Comparison of ENCODE assay signal across 10 cellular contexts in the genomic region with DNA sequence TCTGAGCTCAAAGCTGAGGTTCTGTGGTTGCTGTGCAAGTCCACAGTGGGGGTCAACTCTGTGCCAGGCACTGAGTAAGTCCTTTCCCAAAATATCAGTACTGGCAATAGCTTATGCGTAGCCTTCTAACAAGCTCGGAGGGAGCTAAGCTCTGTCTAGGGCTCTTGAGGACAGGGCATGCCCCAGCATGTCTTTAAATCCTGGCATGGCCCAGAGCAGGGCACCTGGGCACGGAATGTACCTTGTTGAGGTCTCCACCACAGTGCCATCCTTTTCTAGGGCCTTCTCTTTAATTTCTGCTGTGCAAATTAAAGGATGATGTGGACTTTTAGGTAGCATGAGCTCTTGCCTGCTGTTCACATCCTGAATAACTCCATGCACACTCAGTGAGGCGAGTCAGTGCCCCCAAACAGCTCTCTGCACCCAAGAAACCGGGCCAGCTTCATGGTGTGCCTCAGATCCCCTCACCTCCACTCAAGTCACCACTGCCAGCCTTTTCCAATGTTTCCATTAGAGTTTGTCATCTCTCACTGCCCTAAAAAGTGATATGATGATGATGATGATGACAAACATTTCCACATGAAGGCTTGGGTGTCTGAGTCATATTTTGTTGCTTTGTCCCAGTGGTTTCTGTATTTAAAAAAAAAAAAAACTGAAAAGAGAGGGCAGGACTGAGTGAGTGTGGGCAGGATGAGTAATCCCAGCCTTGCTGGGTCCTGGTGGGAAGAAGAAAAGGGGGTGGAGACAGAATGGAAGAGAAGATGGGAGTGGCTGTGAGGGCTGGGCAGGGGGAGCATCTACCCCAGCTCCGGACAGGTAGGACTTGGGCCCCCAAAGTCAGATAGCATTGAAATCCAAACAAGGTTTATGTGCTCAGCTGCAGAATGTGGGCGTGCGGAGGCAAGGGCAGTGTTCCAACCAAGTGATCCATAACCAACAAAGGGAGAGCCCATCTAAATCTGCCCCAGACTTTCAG.
DNase-seq lines count a peak whose midpoint lies in the region; ATAC-seq and FAIRE-seq lines count a peak whose summit lies in the region.
"Had no signal": no experiment of that assay in that cellular context is flagged by ENCODE, and none has a peak within 500 bp of the region (broad histone marks: within the 10 kb centered on the region; RNA-seq: fewer than 3 reads in every experiment).

No MANE protein-coding gene starts in this region.

- H3K27ac ChIP-seq in epithelial cell of prostate: peak overlapping the region; percentile 79
- no peak overlapping the region for H3K27ac ChIP-seq in CD4-positive, alpha-beta memory T cell (ENCODE audit: low read depth, low read length)

- H3K4me1 Mint-ChIP-seq in CD4-positive, alpha-beta memory T cell: no peaks in the 10 kb centered on the region

- no peaks in the 10 kb centered on the region for H3K4me1 ChIP-seq in CD4-positive, alpha-beta memory T cell (ENCODE audit: insufficient read depth, low read length)

- CTCF ChIA-PET in CD4-positive, alpha-beta memory T cell (lab: Charles Lee; ENCODE audit: partially characterized antibody): no interaction called here

- intact Hi-C loops in CD4-positive, alpha-beta memory T cell (cut with micrococcal nuclease): no loop called here

- H3K9me3 ChIP-seq in CD4-positive, alpha-beta memory T cell (ENCODE audit: control insufficient read depth in 1 of 2, low read length in 2 of 2): no peaks in the 10 kb centered on the region

- POLR2A ChIA-PET in CD4-positive, alpha-beta memory T cell (lab: Charles Lee; ENCODE audit: partially characterized antibody): no interaction called here

- H3K36me3 ChIP-seq in CD4-positive, alpha-beta memory T cell (ENCODE audit: insufficient read depth, low read length): no peaks in the 10 kb centered on the region

- no peaks in the 10 kb centered on the region for H3K27me3 ChIP-seq in CD4-positive, alpha-beta memory T cell (ENCODE audit: insufficient read depth, low read length)

- DNase-seq in EH (ENCODE audit: low read depth): peak; percentile 89
- DNase-seq in NCI-H510A treated with DMSO at 0.1 percent for 48 hours (lab: John Stamatoyannopoulos, UW): peak; percentile 78
- DNase-seq in epithelial cell of prostate (ENCODE audit: low read depth, low spot score): peak; percentile 83
- peak; percentile 62 for DNase-seq in skeletal muscle cell (ENCODE audit: low read depth)
- no peak for DNase-seq in CD4-positive, alpha-beta memory T cell
- DNase-seq in cerebellar cortex (ENCODE audit: low spot score): no peak
- DNase-seq in GM19239 (ENCODE audit: insufficient read length, low spot score): no peak
- DNase-seq: activated CD8-positive, alpha-beta T cell treated with anti-CD3 and anti-CD28 coated beads for 36 hours; NCI-H2227 treated with DMSO at 0.1 percent for 48 hours had no signal

- H3K4me3 ChIP-seq in skeletal muscle cell (ENCODE audit: low read depth, low read length): no peak overlapping the region
- no peak overlapping the region for H3K4me3 ChIP-seq in CD4-positive, alpha-beta memory T cell (ENCODE audit: low read length in 2 of 2)

- no peak overlapping the region for H3K4me3 Mint-ChIP-seq in CD4-positive, alpha-beta memory T cell
- H3K4me3 Mint-ChIP-seq: activated CD8-positive, alpha-beta T cell treated with anti-CD3 and anti-CD28 coated beads for 36 hours had no signal

- peaks cover 4 to 12% of the 10 kb centered on the region in 2 donors for H3K27me3 Mint-ChIP-seq in CD4-positive, alpha-beta memory T cell

- H3K36me3 Mint-ChIP-seq in CD4-positive, alpha-beta memory T cell: no peaks in the 10 kb centered on the region

- no peak for FAIRE-seq in GM19239 (lab: Jason Lieb, UNC)

- ATAC-seq in HG03457 (IDR thresholded peaks at IDR 0.05; ENCODE audit: unreplicated experiment): no peak
- ATAC-seq: activated CD8-positive, alpha-beta T cell treated with anti-CD3 and anti-CD28 coated beads for 36 hours had no signal

- H3K9me3 Mint-ChIP-seq in CD4-positive, alpha-beta memory T cell: no peaks in the 10 kb centered on the region
- H3K9me3 Mint-ChIP-seq: activated CD8-positive, alpha-beta T cell treated with anti-CD3 and anti-CD28 coated beads for 36 hours had no signal

- H3K27ac Mint-ChIP-seq in CD4-positive, alpha-beta memory T cell: no peak overlapping the region
- H3K27ac Mint-ChIP-seq: activated CD8-positive, alpha-beta T cell treated with anti-CD3 and anti-CD28 coated beads for 36 hours had no signal

Comparison
In these comparisons a context has a peak if more than half of its experiments do, and no peak if none do; other contexts are left out.
1. DNase-seq: peak in EH (single experiment), NCI-H510A treated with DMSO at 0.1 percent for 48 hours (single experiment), epithelial cell of prostate (single experiment) and skeletal muscle cell (single experiment); none in CD4-positive, alpha-beta memory T cell (0 of 5), cerebellar cortex (single experiment) and GM19239 (single experiment).